In genomic region chr15:50425678-50426246, GRCh38 we compare ENCODE assay signal across 8 cellular contexts. TPM values are rescaled to one million over a fixed set of nuclear protein-coding genes. Genes with fewer than 3 reads are reported as not detected.
DNase-seq lines count a peak whose midpoint lies in the region; ATAC-seq, FAIRE-seq and TF ChIP-seq lines count a peak whose summit lies in the region.
"Not testable (repeated sequence)": the region's sequence is repeated elsewhere in the genome, so short reads cannot be mapped to it uniquely, and the experiment has no call there.

No MANE protein-coding gene starts in this region.

- H3K27ac Mint-ChIP-seq in CD4-positive, alpha-beta memory T cell: peak overlapping the region in 5 of 7 donors; percentile 98 to 100 (median 99)
- not testable (repeated sequence) for H3K27ac Mint-ChIP-seq in T-helper 2 cell treated with Interferon-gamma antibody and Interleukin-4, amounts not matched to agents 5 μg/mL and 100 μg/mL, for 36 hours; activated naive CD8-positive, alpha-beta T cell treated with anti-CD3 and anti-CD28 coated beads, Interleukin-2, amount 50 U/mL, for 24 hours; neural crest cell (ENCODE audit: unreplicated experiment)
- peak overlapping the region; percentile 99 for H3K27ac Mint-ChIP-seq in endodermal cell

- not testable (repeated sequence) for ATAC-seq in activated naive CD8-positive, alpha-beta T cell treated with anti-CD3 and anti-CD28 coated beads, Interleukin-2, amount 50 U/mL, for 24 hours

- not testable (repeated sequence) for H3K9me1 ChIP-seq in keratinocyte (ENCODE audit: control insufficient read depth, extremely low read depth, insufficient read depth, low read length)

- H3K4me3 ChIP-seq in CD4-positive, alpha-beta memory T cell (ENCODE audit: low read length in 2 of 2): peak overlapping the region in 1 of 2 donors; percentile 99
- H3K4me3 ChIP-seq in Jurkat, Clone E6-1 (ENCODE audit: low read length): peak overlapping the region; percentile 80
- H3K4me3 ChIP-seq in endodermal cell (ENCODE audit: low read length) (peak overlapping the region; percentile 95), keratinocyte (ENCODE audit: control insufficient read depth in 2 of 3, extremely low read depth in 1 of 3, insufficient read depth in 2 of 3, low read depth in 1 of 3, low read length in 3 of 3) (peak overlapping the region in 2 of 3 experiments; percentile 91 to 99), suprapubic skin (peak overlapping the region; percentile 77)

- H3K79me2 ChIP-seq in keratinocyte (ENCODE audit: control insufficient read depth, insufficient read depth, low read length): peaks cover 65% of the 10 kb centered on the region

- H2AFZ ChIP-seq in keratinocyte (ENCODE audit: control insufficient read depth, low read length): not testable (repeated sequence)

- CTCF ChIA-PET in CD4-positive, alpha-beta memory T cell (lab: Charles Lee; ENCODE audit: partially characterized antibody): not testable (repeated sequence)

- not testable (repeated sequence) for DNase-seq in CD4-positive, alpha-beta memory T cell; Jurkat, Clone E6-1 (ENCODE audit: low read depth, low spot score); T-helper 2 cell treated with Interferon-gamma antibody and Interleukin-4, amounts not matched to agents 5 μg/mL and 100 μg/mL, for 36 hours (ENCODE audit: low spot score); activated naive CD8-positive, alpha-beta T cell treated with anti-CD3 and anti-CD28 coated beads, Interleukin-2, amount 50 U/mL, for 24 hours; endodermal cell; keratinocyte (ENCODE audit: low read depth, low spot score); neural crest cell (ENCODE audit: low read depth, low spot score); suprapubic skin (ENCODE audit: low spot score in 2 of 2)

- H3K36me3 ChIP-seq in CD4-positive, alpha-beta memory T cell (ENCODE audit: insufficient read depth, low read length); keratinocyte (ENCODE audit: control insufficient read depth in 2 of 2, extremely low read depth in 1 of 2, insufficient read depth in 2 of 2, low read length in 2 of 2); suprapubic skin: not testable (repeated sequence)
- peaks cover 11% of the 10 kb centered on the region for H3K36me3 ChIP-seq in endodermal cell (ENCODE audit: control insufficient read depth, insufficient read depth, low read length)

- peaks cover 21 to 62% (median 42%) of the 10 kb centered on the region in 4 donors for H3K4me1 Mint-ChIP-seq in CD4-positive, alpha-beta memory T cell
- H3K4me1 Mint-ChIP-seq in T-helper 2 cell treated with Interferon-gamma antibody and Interleukin-4, amounts not matched to agents 5 μg/mL and 100 μg/mL, for 36 hours (ENCODE audit: low read depth): peaks cover 21% of the 10 kb centered on the region
- peaks cover 47% of the 10 kb centered on the region for H3K4me1 Mint-ChIP-seq in activated naive CD8-positive, alpha-beta T cell treated with anti-CD3 and anti-CD28 coated beads, Interleukin-2, amount 50 U/mL, for 24 hours
- peaks cover 20% of the 10 kb centered on the region for H3K4me1 Mint-ChIP-seq in endodermal cell
- peaks cover 28% of the 10 kb centered on the region for H3K4me1 Mint-ChIP-seq in neural crest cell

- H3K4me2 ChIP-seq in keratinocyte (ENCODE audit: control insufficient read depth, extremely low read depth, insufficient read depth, low read depth, low read length): peak overlapping the region; percentile 83

- H3K9ac ChIP-seq in endodermal cell (ENCODE audit: extremely low read depth, low read length, poor library complexity, severe bottlenecking) (peak overlapping the region; percentile 92), keratinocyte (ENCODE audit: control insufficient read depth, extremely low read depth, insufficient read depth, low read length) (peak overlapping the region; percentile 97)

- H3K27me3 Mint-ChIP-seq in CD4-positive, alpha-beta memory T cell; T-helper 2 cell treated with Interferon-gamma antibody and Interleukin-4, amounts not matched to agents 5 μg/mL and 100 μg/mL, for 36 hours (ENCODE audit: low read depth); activated naive CD8-positive, alpha-beta T cell treated with anti-CD3 and anti-CD28 coated beads, Interleukin-2, amount 50 U/mL, for 24 hours; endodermal cell (ENCODE audit: insufficient read depth); neural crest cell (ENCODE audit: low read depth): not testable (repeated sequence)

- POLR2A ChIA-PET in CD4-positive, alpha-beta memory T cell (lab: Charles Lee; ENCODE audit: partially characterized antibody): not testable (repeated sequence)

- WGBS in endodermal cell (ENCODE audit: insufficient coverage in 1 of 2, insufficient read length in 1 of 2), 2 experiments: 92 to 94% methylated on average over 15 to 16 of the region's 17 CpGs
- WGBS in suprapubic skin: 88% methylated on average over 17 of the region's 17 CpGs

- not testable (repeated sequence) for H3K9me3 ChIP-seq in CD4-positive, alpha-beta memory T cell (ENCODE audit: control insufficient read depth in 1 of 2, low read length in 2 of 2); endodermal cell (ENCODE audit: control insufficient read depth, low read length); keratinocyte (ENCODE audit: control insufficient read depth, low read depth, low read length); suprapubic skin

- TF ChIP-seq EP300 in suprapubic skin (IDR thresholded peaks at IDR 0.05): not testable (repeated sequence)

- not testable (repeated sequence) for TF ChIP-seq CTCF in endodermal cell (conservative IDR thresholded peaks at IDR 0.05); keratinocyte (optimal IDR thresholded peaks at IDR 0.05 in 1 of 3, IDR thresholded peaks at IDR 0.05 in 1 of 3, conservative IDR thresholded peaks at IDR 0.05 in 1 of 3; ENCODE audit: extremely low read depth in 1 of 3, insufficient read depth in 2 of 3, low read length in 3 of 3); neural crest cell (conservative IDR thresholded peaks at IDR 0.05); suprapubic skin (IDR thresholded peaks at IDR 0.05)

- peaks cover 9 to 15% of the 10 kb centered on the region in 2 donors for H3K36me3 Mint-ChIP-seq in CD4-positive, alpha-beta memory T cell
- H3K36me3 Mint-ChIP-seq in T-helper 2 cell treated with Interferon-gamma antibody and Interleukin-4, amounts not matched to agents 5 μg/mL and 100 μg/mL, for 36 hours (ENCODE audit: low read depth): peaks cover 17% of the 10 kb centered on the region
- not testable (repeated sequence) for H3K36me3 Mint-ChIP-seq in activated naive CD8-positive, alpha-beta T cell treated with anti-CD3 and anti-CD28 coated beads, Interleukin-2, amount 50 U/mL, for 24 hours (ENCODE audit: low read depth); endodermal cell (ENCODE audit: low read depth); neural crest cell (ENCODE audit: low read depth)

- not testable (repeated sequence) for H3K27me3 ChIP-seq in CD4-positive, alpha-beta memory T cell (ENCODE audit: insufficient read depth, low read length); endodermal cell (ENCODE audit: control insufficient read depth, insufficient read depth, low read length, poor library complexity, severe bottlenecking); keratinocyte (ENCODE audit: control insufficient read depth, extremely low read depth, insufficient read depth, low read length); suprapubic skin

- peak overlapping the region; percentile 94 for H3K27ac ChIP-seq in CD4-positive, alpha-beta memory T cell (ENCODE audit: low read depth, low read length)
- not testable (repeated sequence) for H3K27ac ChIP-seq in endodermal cell (ENCODE audit: low read depth, low read length); suprapubic skin
- H3K27ac ChIP-seq in keratinocyte (ENCODE audit: control insufficient read depth, insufficient read depth, low read length): peak overlapping the region; percentile 96

- FAIRE-seq in keratinocyte (lab: Jason Lieb, UNC): not testable (repeated sequence)

- not testable (repeated sequence) for H3K9me3 Mint-ChIP-seq in CD4-positive, alpha-beta memory T cell; T-helper 2 cell treated with Interferon-gamma antibody and Interleukin-4, amounts not matched to agents 5 μg/mL and 100 μg/mL, for 36 hours; activated naive CD8-positive, alpha-beta T cell treated with anti-CD3 and anti-CD28 coated beads, Interleukin-2, amount 50 U/mL, for 24 hours; endodermal cell; neural crest cell

- not testable (repeated sequence) for TF ChIP-seq POLR2A in suprapubic skin (IDR thresholded peaks at IDR 0.05)

- H3K4me1 ChIP-seq in CD4-positive, alpha-beta memory T cell (ENCODE audit: insufficient read depth, low read length): peaks cover 45% of the 10 kb centered on the region
- H3K4me1 ChIP-seq in endodermal cell (ENCODE audit: control insufficient read depth, insufficient read depth, low read length); keratinocyte (ENCODE audit: control insufficient read depth, extremely low read depth, insufficient read depth, low read length): not testable (repeated sequence)
- H3K4me1 ChIP-seq in suprapubic skin: peaks cover 39% of the 10 kb centered on the region

- peak overlapping the region; percentile 96 to 100 (median 98) for H3K4me3 Mint-ChIP-seq in CD4-positive, alpha-beta memory T cell
- H3K4me3 Mint-ChIP-seq in T-helper 2 cell treated with Interferon-gamma antibody and Interleukin-4, amounts not matched to agents 5 μg/mL and 100 μg/mL, for 36 hours: peak overlapping the region; percentile 99
- H3K4me3 Mint-ChIP-seq in activated naive CD8-positive, alpha-beta T cell treated with anti-CD3 and anti-CD28 coated beads, Interleukin-2, amount 50 U/mL, for 24 hours: peak overlapping the region; percentile 97
- H3K4me3 Mint-ChIP-seq in endodermal cell (peak overlapping the region; percentile 99), neural crest cell (peak overlapping the region; percentile 98)

- H4K20me1 ChIP-seq in keratinocyte (ENCODE audit: control insufficient read depth, extremely low read depth, insufficient read depth, low read length): not testable (repeated sequence)

- intact Hi-C loops in CD4-positive, alpha-beta memory T cell (cut with micrococcal nuclease): loop anchor here (2.0 kb wide), 1 partner anchor 261 kb away; the partner anchor contains the start of gene TRPM7

- dilution Hi-C loops in keratinocyte (cut with MboI; ENCODE audit: extremely low pct_ligation_motif_present, low sequenced_read_pairs): not testable (repeated sequence)

RNA-seq across cellular contexts. Expression of gene USP8, which starts 1.6 kb away (rescaled TPM):
- total RNA-seq in CD4-positive, alpha-beta memory T cell: 10 to 100 TPM; 68.9 to 70.9 TPM
- 10 to 100 TPM; 23.5 to 52.7 TPM for polyA plus RNA-seq in CD4-positive, alpha-beta memory T cell
- polyA plus RNA-seq in Jurkat, Clone E6-1 (2012; ENCODE audit: insufficient read depth, insufficient read length): 20.8 TPM
- total RNA-seq in endodermal cell (10 to 100 TPM; 71.1 to 74.3 TPM), neural crest cell (40.5 and 44.4 TPM in 2 replicates), suprapubic skin (10 to 100 TPM; 32.8 to 62.7 (median 39.0) TPM)
- polyA plus RNA-seq in endodermal cell (2013, experiment 1 of 2): 40.5 TPM
- polyA plus RNA-seq in endodermal cell (2013, experiment 2 of 2): 38.2 TPM
- 27.9 to 47.4 TPM (median 37.8 TPM) in 3 replicates for polyA plus RNA-seq in keratinocyte
- 134 TPM for polyA plus RNA-seq in keratinocyte (2011; ENCODE audit: low read depth)
- 22.5 and 43.6 TPM in 2 replicates for polyA plus RNA-seq in keratinocyte (2011; cell fraction: cytosol; rRNA removed)
- polyA plus RNA-seq in keratinocyte (2011; cell fraction: nucleus; rRNA removed): 32.2 and 35.7 TPM in 2 replicates
- 23.2 and 29.8 TPM in 2 replicates for polyA plus RNA-seq in keratinocyte (2012; ENCODE audit: low replicate concordance)
- polyA minus RNA-seq in keratinocyte: 27.1 to 52.8 TPM (median 34.2 TPM) in 3 replicates
- polyA minus RNA-seq in keratinocyte (2011; cell fraction: cytosol; rRNA and poly(A)+ RNA removed): 29.4 TPM
- 34.2 and 55.3 TPM in 2 replicates for polyA minus RNA-seq in keratinocyte (2011; cell fraction: nucleus; rRNA and poly(A)+ RNA removed)
